8 cellular contexts compared by ENCODE assay signal in the genomic region with DNA sequence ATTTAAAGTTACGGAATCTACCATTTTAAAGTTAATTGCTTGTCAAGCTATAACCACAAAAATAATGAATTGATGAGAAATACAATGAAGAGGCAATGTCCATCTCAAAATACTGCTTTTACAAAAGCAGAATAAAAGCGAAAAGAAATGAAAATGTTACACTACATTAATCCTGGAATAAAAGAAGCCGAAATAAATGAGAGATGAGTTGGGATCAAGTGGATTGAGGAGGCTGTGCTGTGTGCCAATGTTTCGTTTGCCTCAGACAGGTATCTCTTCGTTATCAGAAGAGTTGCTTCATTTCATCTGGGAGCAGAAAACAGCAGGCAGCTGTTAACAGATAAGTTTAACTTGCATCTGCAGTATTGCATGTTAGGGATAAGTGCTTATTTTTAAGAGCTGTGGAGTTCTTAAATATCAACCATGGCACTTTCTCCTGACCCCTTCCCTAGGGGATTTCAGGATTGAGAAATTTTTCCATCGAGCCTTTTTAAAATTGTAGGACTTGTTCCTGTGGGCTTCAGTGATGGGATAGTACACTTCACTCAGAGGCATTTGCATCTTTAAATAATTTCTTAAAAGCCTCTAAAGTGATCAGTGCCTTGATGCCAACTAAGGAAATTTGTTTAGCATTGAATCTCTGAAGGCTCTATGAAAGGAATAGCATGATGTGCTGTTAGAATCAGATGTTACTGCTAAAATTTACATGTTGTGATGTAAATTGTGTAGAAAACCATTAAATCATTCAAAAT. TPM values are rescaled to one million over a fixed set of nuclear protein-coding genes. Genes with fewer than 3 reads are reported as not detected.
DNase-seq lines count a peak whose midpoint lies in the region; ATAC-seq and TF ChIP-seq lines count a peak whose summit lies in the region.

No MANE protein-coding gene starts in this region.

- DNase-seq in NCI-H748 treated with DMSO at 0.1 percent for 48 hours (lab: John Stamatoyannopoulos, UW): peak; percentile 37
- no peak for DNase-seq in esophagus muscularis mucosa (ENCODE audit: extremely low spot score)
- no peak for DNase-seq in prostate gland (ENCODE audit: low spot score)
- no peak for DNase-seq in SKM-1 (lab: John Stamatoyannopoulos, UW; ENCODE audit: unreplicated experiment)
- DNase-seq in stimulated activated naive B cell treated with anti-CD40 and anti-IgM and Interleukin-4, amounts not matched to agents 10 μg/mL and 1 μg/mL and 100 μg/mL, for 72 hours: no peak
- no peak for DNase-seq in stimulated activated CD8-positive, alpha-beta memory T cell treated with anti-CD3 and anti-CD28 coated beads, Interleukin-4, amount 100 ng/mL, for 48 hours

- H3K9me3 ChIP-seq in esophagus muscularis mucosa (no peaks in the 10 kb centered on the region), prostate gland (no peaks in the 10 kb centered on the region)

- no peaks in the 10 kb centered on the region for H3K9me3 Mint-ChIP-seq in stimulated activated naive B cell treated with anti-CD40 and anti-IgM and Interleukin-4, amounts not matched to agents 10 μg/mL and 1 μg/mL and 100 μg/mL, for 72 hours

- H3K27ac Mint-ChIP-seq in stimulated activated naive B cell treated with anti-CD40 and anti-IgM and Interleukin-4, amounts not matched to agents 10 μg/mL and 1 μg/mL and 100 μg/mL, for 72 hours: no peak overlapping the region

- no peak for TF ChIP-seq CTCF in esophagus muscularis mucosa (IDR thresholded peaks at IDR 0.05)
- TF ChIP-seq CTCF in prostate gland (IDR thresholded peaks at IDR 0.05): peak in 1 of 4 experiments; percentile 3

- no peaks in the 10 kb centered on the region for H3K27me3 ChIP-seq in esophagus muscularis mucosa
- H3K27me3 ChIP-seq in prostate gland (replicated peaks; ENCODE audit: insufficient read depth): no peaks in the 10 kb centered on the region

- under 1% methylated on average over 6 of the region's 6 CpGs for WGBS in esophagus muscularis mucosa
- under 1% methylated on average over 6 of the region's 6 CpGs for WGBS in prostate gland

- peaks cover 38 to 54% of the 10 kb centered on the region in 2 donors for H3K4me1 Mint-ChIP-seq in stimulated activated naive B cell treated with anti-CD40 and anti-IgM and Interleukin-4, amounts not matched to agents 10 μg/mL and 1 μg/mL and 100 μg/mL, for 72 hours

- H3K4me1 ChIP-seq in esophagus muscularis mucosa (peaks cover 27 to 40% (median 37%) of the 10 kb centered on the region in 4 donors), prostate gland (replicated peaks) (no peaks in the 10 kb centered on the region)

- ATAC-seq in stimulated activated naive B cell treated with anti-CD40 and anti-IgM and Interleukin-4, amounts not matched to agents 10 μg/mL and 1 μg/mL and 100 μg/mL, for 72 hours (replicated peaks): no peak
- no peak for ATAC-seq in HG03520 (IDR thresholded peaks at IDR 0.05; ENCODE audit: unreplicated experiment)

- intact Hi-C loops in esophagus muscularis mucosa (cut with DNase I): no loop called here
- intact Hi-C loops in prostate gland (cut with DNase I): no loop called here

- TF ChIP-seq POLR2A in GM10847 (IDR thresholded peaks at IDR 0.05; ENCODE audit: extremely low read depth, insufficient read length) (peak; percentile 37), esophagus muscularis mucosa (IDR thresholded peaks at IDR 0.05; ENCODE audit: low read depth) (peak; percentile 78), prostate gland (IDR thresholded peaks at IDR 0.05) (peak; percentile 43)

- peaks cover 27 to 36% of the 10 kb centered on the region in 2 donors for H3K36me3 Mint-ChIP-seq in stimulated activated naive B cell treated with anti-CD40 and anti-IgM and Interleukin-4, amounts not matched to agents 10 μg/mL and 1 μg/mL and 100 μg/mL, for 72 hours

- TF ChIP-seq EP300 in esophagus muscularis mucosa (IDR thresholded peaks at IDR 0.05): no peak

- H3K36me3 ChIP-seq in esophagus muscularis mucosa (peaks cover 36 to 70% (median 58%) of the 10 kb centered on the region in 4 donors), prostate gland (peaks cover 32 to 33% of the 10 kb centered on the region in 2 donors)

- H3K4me3 Mint-ChIP-seq in stimulated activated naive B cell treated with anti-CD40 and anti-IgM and Interleukin-4, amounts not matched to agents 10 μg/mL and 1 μg/mL and 100 μg/mL, for 72 hours: peak overlapping the region in 1 of 2 donors; percentile 79

- H3K27ac ChIP-seq in esophagus muscularis mucosa (replicated peaks in 1 of 4) (peak overlapping the region; percentile 95 to 99 (median 98)), prostate gland (peak overlapping the region; percentile 98 to 100)

- peak overlapping the region; percentile 72 to 82 (median 76) for H3K4me3 ChIP-seq in esophagus muscularis mucosa
- peak overlapping the region; percentile 80 to 88 for H3K4me3 ChIP-seq in prostate gland

- H3K27me3 Mint-ChIP-seq in stimulated activated naive B cell treated with anti-CD40 and anti-IgM and Interleukin-4, amounts not matched to agents 10 μg/mL and 1 μg/mL and 100 μg/mL, for 72 hours: no peaks in the 10 kb centered on the region

RNA-seq across cellular contexts. Expression of a gene that starts 4.2 kb away (rescaled TPM):
- total RNA-seq in esophagus muscularis mucosa (over 10,000 TPM in 1 of 4 donors, 1,000 to 10,000 TPM in 3; 2,724 to 15,405 (median 5,373) TPM), prostate gland (1,000 to 10,000 TPM; 5,964 to 9,097 TPM)

RNA-seq across cellular contexts. Expression of a gene that starts 21.9 kb away (rescaled TPM):
- total RNA-seq in esophagus muscularis mucosa (100 to 1,000 TPM in 2 of 4 donors, 10 to 100 TPM in 2; 74.3 to 115 (median 104) TPM), prostate gland (100 to 1,000 TPM; 125 to 177 TPM)

RNA-seq across cellular contexts. Expression of a gene that starts 55.1 kb away (rescaled TPM):
- 100 to 1,000 TPM; 107 to 208 (median 137) TPM for total RNA-seq in esophagus muscularis mucosa
- total RNA-seq in prostate gland: 100 to 1,000 TPM; 220 to 234 TPM
